17 cellular contexts compared by ENCODE assay signal in the genomic region with DNA sequence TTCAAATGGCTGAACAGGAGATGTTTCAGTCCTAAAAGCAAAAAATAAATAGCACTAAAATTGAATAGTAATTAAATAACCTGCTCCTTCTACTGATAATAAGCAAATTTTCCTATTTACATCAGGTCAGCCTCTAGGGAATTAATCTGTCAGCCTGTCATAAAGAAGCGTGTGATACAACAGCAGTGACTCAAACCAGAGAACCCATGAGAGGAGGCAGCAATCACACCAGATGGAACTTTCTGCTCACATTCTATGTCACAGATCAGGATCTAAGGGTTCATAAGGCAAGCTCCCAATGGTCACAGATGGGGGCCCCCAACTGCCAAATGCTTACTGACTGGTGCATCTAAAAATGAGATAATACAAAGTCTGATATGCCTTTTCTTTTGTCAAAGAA. TPM values are rescaled to one million over a fixed set of nuclear protein-coding genes. Genes with fewer than 3 reads are reported as not detected.
DNase-seq lines count a peak whose midpoint lies in the region; TF ChIP-seq lines count a peak whose summit lies in the region.
"Had no signal": no experiment of that assay in that cellular context is flagged by ENCODE, and none has a peak within 500 bp of the region (broad histone marks: within the 10 kb centered on the region; RNA-seq: fewer than 3 reads in every experiment).

No MANE protein-coding gene starts in this region.

- H3K9me3 Mint-ChIP-seq in brain: no peaks in the 10 kb centered on the region
- H3K9me3 Mint-ChIP-seq: activated naive CD8-positive, alpha-beta T cell treated with anti-CD3 and anti-CD28 coated beads, Interleukin-2, amount 10 ng/mL, durations not matched to agents 7 days and 5 days; activated T-cell treated with anti-CD3 and anti-CD28 coated beads, Interleukin-2, amount 50 U/mL, for 72 hours; effector memory CD8-positive, alpha-beta T cell; immature natural killer cell; nephron progenitor cell had no signal

- H3K36me3 Mint-ChIP-seq in brain: peaks cover 13% of the 10 kb centered on the region
- H3K36me3 Mint-ChIP-seq: activated naive CD8-positive, alpha-beta T cell treated with anti-CD3 and anti-CD28 coated beads, Interleukin-2, amount 10 ng/mL, durations not matched to agents 7 days and 5 days; immature natural killer cell had no signal

- H3K4me1 ChIP-seq in esophagus squamous epithelium: peaks cover 0 to 58% (median 0%) of the 10 kb centered on the region in 3 donors

- no peaks in the 10 kb centered on the region for H3K36me3 ChIP-seq in esophagus squamous epithelium

- H3K27ac ChIP-seq in esophagus squamous epithelium: no peak overlapping the region

- DNase-seq in DMS 273 treated with DMSO at 0.1 percent for 48 hours (lab: John Stamatoyannopoulos, UW) (peak; percentile 82), NCI-H1694 treated with DMSO at 0.1 percent for 48 hours (lab: John Stamatoyannopoulos, UW) (peak; percentile 25), iris pigment epithelial cell (ENCODE audit: low read depth) (peak; percentile 38), DMS79 treated with DMSO at 0.1 percent for 48 hours (lab: John Stamatoyannopoulos, UW) (no peak), esophagus squamous epithelium (lab: John Stamatoyannopoulos, UW) (no peak), NCI-H187 treated with DMSO at 0.1 percent for 48 hours (lab: John Stamatoyannopoulos, UW) (no peak)
- no peak for DNase-seq in activated CD4-positive, alpha-beta T cell treated with anti-CD3 and anti-CD28 coated beads for 4 hours
- DNase-seq: activated CD4-positive, alpha-beta T cell treated with anti-CD3 and anti-CD28 coated beads, Interleukin-2, amount 50 U/mL, for 4 hours; activated naive CD8-positive, alpha-beta T cell treated with anti-CD3 and anti-CD28 coated beads, Interleukin-2, amount 10 ng/mL, durations not matched to agents 7 days and 5 days; activated T-cell treated with anti-CD3 and anti-CD28 coated beads, Interleukin-2, amount 50 U/mL, for 72 hours; caudate nucleus; effector memory CD8-positive, alpha-beta T cell; immature natural killer cell; NCI-H2107; nephron progenitor cell; retina had no signal

- intact Hi-C loops in esophagus squamous epithelium (cut with DNase I): no loop called here

- H3K4me3 Mint-ChIP-seq in brain: peak overlapping the region in 1 of 5 experiments; percentile 10
- H3K4me3 Mint-ChIP-seq: activated naive CD8-positive, alpha-beta T cell treated with anti-CD3 and anti-CD28 coated beads, Interleukin-2, amount 10 ng/mL, durations not matched to agents 7 days and 5 days; activated T-cell treated with anti-CD3 and anti-CD28 coated beads, Interleukin-2, amount 50 U/mL, for 72 hours; effector memory CD8-positive, alpha-beta T cell; immature natural killer cell; nephron progenitor cell had no signal

- no peak for TF ChIP-seq POLR2A in esophagus squamous epithelium (IDR thresholded peaks at IDR 0.05)

- H3K27me3 ChIP-seq in esophagus squamous epithelium: no peaks in the 10 kb centered on the region

- no peak overlapping the region for H3K4me3 ChIP-seq in esophagus squamous epithelium

- no peaks in the 10 kb centered on the region for H3K9me3 ChIP-seq in esophagus squamous epithelium

- TF ChIP-seq CTCF in brain (conservative IDR thresholded peaks at IDR 0.05): no peak
- no peak for TF ChIP-seq CTCF in esophagus squamous epithelium (IDR thresholded peaks at IDR 0.05)

- peak overlapping the region in 3 of 5 experiments; percentile 17 to 70 (median 41) for H3K27ac Mint-ChIP-seq in brain
- H3K27ac Mint-ChIP-seq: activated naive CD8-positive, alpha-beta T cell treated with anti-CD3 and anti-CD28 coated beads, Interleukin-2, amount 10 ng/mL, durations not matched to agents 7 days and 5 days; activated T-cell treated with anti-CD3 and anti-CD28 coated beads, Interleukin-2, amount 50 U/mL, for 72 hours; effector memory CD8-positive, alpha-beta T cell; immature natural killer cell; nephron progenitor cell had no signal

- 61 to 71% methylated on average over 1 of the region's 1 CpG for WGBS in esophagus squamous epithelium, 2 donors

- no peaks in the 10 kb centered on the region for H3K4me1 Mint-ChIP-seq in brain
- H3K4me1 Mint-ChIP-seq: activated naive CD8-positive, alpha-beta T cell treated with anti-CD3 and anti-CD28 coated beads, Interleukin-2, amount 10 ng/mL, durations not matched to agents 7 days and 5 days; immature natural killer cell had no signal

- H3K27me3 Mint-ChIP-seq in brain: no peaks in the 10 kb centered on the region

RNA-seq across cellular contexts. Expression of a gene that starts 41.1 kb away (rescaled TPM):
- 67.0 TPM for polyA plus RNA-seq in brain (ENCODE audit: insufficient read depth, low read depth, low replicate concordance)
- 10 to 100 TPM; 33.3 to 69.6 (median 46.3) TPM for total RNA-seq in esophagus squamous epithelium

Comparison
In these comparisons a context has a peak if more than half of its experiments do, and no peak if none do; other contexts are left out.
1. DNase-seq: peak in DMS 273 treated with DMSO at 0.1 percent for 48 hours (single experiment), NCI-H1694 treated with DMSO at 0.1 percent for 48 hours (single experiment) and iris pigment epithelial cell (single experiment); none in DMS79 treated with DMSO at 0.1 percent for 48 hours (single experiment), esophagus squamous epithelium (single experiment), NCI-H187 treated with DMSO at 0.1 percent for 48 hours (single experiment) and activated CD4-positive, alpha-beta T cell treated with anti-CD3 and anti-CD28 coated beads for 4 hours (0 of 2).